Comparison of ENCODE assay signal across 21 cellular contexts in genomic region chr6:111276736-111277135, GRCh38.
"Had no signal": no experiment of that assay in that cellular context is flagged by ENCODE, and none has a peak within 500 bp of the region (broad histone marks: within the 10 kb centered on the region; RNA-seq: fewer than 3 reads in every experiment).

No MANE protein-coding gene starts in this region.

- H3K9ac ChIP-seq: parathyroid adenoma had no signal

- DNase-seq: colonic mucosa; effector CD4-positive, alpha-beta T cell; endodermal cell; heart left ventricle; hypothalamus; mammary epithelial cell; naive thymus-derived CD4-positive, alpha-beta T cell; nephron progenitor cell; retina; right lobe of liver; spleen; stimulated activated CD4-positive, alpha-beta T cell treated with anti-CD3 and anti-CD28 coated beads, Interleukin-15, amount 100 ng/mL, for 24 hours; stimulated activated CD4-positive, alpha-beta T cell treated with anti-CD3 and anti-CD28 coated beads, Interleukin-1b, Interleukin-23, amount 100 ng/mL, for 48 hours; stimulated activated CD4-positive, alpha-beta T cell treated with anti-CD3 and anti-CD28 coated beads, Interleukin-4, amount 100 ng/mL, for 24 hours; tibial artery had no signal

- H3K36me3 ChIP-seq: prostate gland had no signal

- ATAC-seq: esophagus mucosa; heart left ventricle; stimulated activated memory B cell treated with anti-CD40 and anti-IgM and Interleukin-4, amounts not matched to agents 10 μg/mL and 1 μg/mL and 100 μg/mL, for 72 hours had no signal

- H3K4me3 ChIP-seq: colonic mucosa, heart left ventricle, prostate gland, right lobe of liver, spleen, tibial artery had no signal

- H3K27me3 ChIP-seq: colonic mucosa, heart left ventricle, right lobe of liver, spleen, tibial artery had no signal

- H3K4me1 ChIP-seq: colonic mucosa, heart left ventricle, parathyroid adenoma, prostate gland, spleen, tibial artery had no signal

- H3K9me3 ChIP-seq: colonic mucosa, prostate gland, right lobe of liver had no signal

- H3K79me2 ChIP-seq: parathyroid adenoma had no signal

- H3K27ac ChIP-seq: colonic mucosa, heart left ventricle, parathyroid adenoma, prostate gland, spleen, tibial artery had no signal

- FAIRE-seq: frontal cortex, islet of Langerhans had no signal

- H2AFZ ChIP-seq: parathyroid adenoma had no signal
